36 cellular contexts compared by ENCODE assay signal in genomic region chr6:100599088-100599770, GRCh38.
"Had no signal": no experiment of that assay in that cellular context is flagged by ENCODE, and none has a peak within 500 bp of the region (broad histone marks: within the 10 kb centered on the region; RNA-seq: fewer than 3 reads in every experiment).

No MANE protein-coding gene starts in this region.

- FAIRE-seq: astrocyte, TTC549 had no signal

- H3K4me3 Mint-ChIP-seq: activated B cell treated with CpG ODN at 0.5 μM for 24 hours; activated CD4-positive, alpha-beta memory T cell treated with anti-CD3 and anti-CD28 coated beads for 36 hours; activated CD4-positive, alpha-beta T cell treated with anti-CD3 and anti-CD28 coated beads, Interleukin-2, amount 10 ng/mL, durations not matched to agents 24 days and 14 days; activated CD8-positive, alpha-beta T cell treated with anti-CD3 and anti-CD28 coated beads for 36 hours; activated naive CD4-positive, alpha-beta T cell treated with anti-CD3 and anti-CD28 coated beads for 36 hours; activated naive CD8-positive, alpha-beta T cell treated with anti-CD3 and anti-CD28 coated beads for 36 hours; activated T-cell treated with anti-CD3 and anti-CD28 coated beads, Interleukin-2, amount 50 U/mL, for 4 hours; activated T-cell treated with anti-CD3 and anti-CD28 coated beads, Interleukin-2, amount 50 U/mL, for 72 hours; activated T-helper 1 cell treated with anti-CD3 and anti-CD28 coated beads, Interleukin-12 subunit alpha, Interleukin-12 subunit beta, Interleukin-2, Interleukin-4 antibody, amounts not matched to agents 30 ng/mL and 10 ng/mL and 1 ng/mL, durations not matched to agents 14 hours and 24 hours and 36 hours; activated T-helper 17 cell treated with anti-CD3 and anti-CD28 coated beads, Interleukin-2, amount 50 U/mL, for 72 hours; T-helper 1 cell treated with Interleukin-12 subunit alpha and Interleukin-12 subunit beta and Interleukin-4 antibody, amounts not matched to agents 30 μg/mL and 1 μg/mL, for 36 hours; T-helper 2 cell treated with Interferon-gamma antibody and Interleukin-4, amounts not matched to agents 5 μg/mL and 100 μg/mL, for 36 hours had no signal

- H3K9me3 ChIP-seq: body of pancreas, breast epithelium had no signal

- H3K9me3 Mint-ChIP-seq: activated B cell treated with CpG ODN at 0.5 μM for 24 hours; activated CD4-positive, alpha-beta memory T cell treated with anti-CD3 and anti-CD28 coated beads for 36 hours; activated CD4-positive, alpha-beta T cell treated with anti-CD3 and anti-CD28 coated beads, Interleukin-2, amount 10 ng/mL, durations not matched to agents 24 days and 14 days; activated CD8-positive, alpha-beta T cell treated with anti-CD3 and anti-CD28 coated beads for 36 hours; activated naive CD4-positive, alpha-beta T cell treated with anti-CD3 and anti-CD28 coated beads for 36 hours; activated naive CD4-positive, alpha-beta T cell treated with anti-CD3 and anti-CD28 coated beads, Interleukin-2, amount 50 U/mL, for 72 hours; activated naive CD8-positive, alpha-beta T cell treated with anti-CD3 and anti-CD28 coated beads for 36 hours; activated T-cell treated with anti-CD3 and anti-CD28 coated beads, Interleukin-2, amount 50 U/mL, for 4 hours; activated T-cell treated with anti-CD3 and anti-CD28 coated beads, Interleukin-2, amount 50 U/mL, for 72 hours; activated T-helper 1 cell treated with anti-CD3 and anti-CD28 coated beads, Interleukin-12 subunit alpha, Interleukin-12 subunit beta, Interleukin-2, Interleukin-4 antibody, amounts not matched to agents 30 ng/mL and 10 ng/mL and 1 ng/mL, durations not matched to agents 14 hours and 24 hours and 36 hours; activated T-helper 17 cell treated with anti-CD3 and anti-CD28 coated beads, Interleukin-2, amount 50 U/mL, for 72 hours; T-helper 1 cell treated with Interleukin-12 subunit alpha and Interleukin-12 subunit beta and Interleukin-4 antibody, amounts not matched to agents 30 μg/mL and 1 μg/mL, for 36 hours; T-helper 2 cell treated with Interferon-gamma antibody and Interleukin-4, amounts not matched to agents 5 μg/mL and 100 μg/mL, for 36 hours had no signal

- H3K27ac Mint-ChIP-seq: activated B cell treated with CpG ODN at 0.5 μM for 24 hours; activated CD4-positive, alpha-beta memory T cell treated with anti-CD3 and anti-CD28 coated beads for 36 hours; activated CD4-positive, alpha-beta T cell treated with anti-CD3 and anti-CD28 coated beads, Interleukin-2, amount 10 ng/mL, durations not matched to agents 24 days and 14 days; activated CD8-positive, alpha-beta T cell treated with anti-CD3 and anti-CD28 coated beads for 36 hours; activated naive CD4-positive, alpha-beta T cell treated with anti-CD3 and anti-CD28 coated beads for 36 hours; activated naive CD4-positive, alpha-beta T cell treated with anti-CD3 and anti-CD28 coated beads, Interleukin-2, amount 50 U/mL, for 72 hours; activated naive CD8-positive, alpha-beta T cell treated with anti-CD3 and anti-CD28 coated beads for 36 hours; activated T-cell treated with anti-CD3 and anti-CD28 coated beads, Interleukin-2, amount 50 U/mL, for 72 hours; activated T-helper 1 cell treated with anti-CD3 and anti-CD28 coated beads, Interleukin-12 subunit alpha, Interleukin-12 subunit beta, Interleukin-2, Interleukin-4 antibody, amounts not matched to agents 30 ng/mL and 10 ng/mL and 1 ng/mL, durations not matched to agents 14 hours and 24 hours and 36 hours; activated T-helper 17 cell treated with anti-CD3 and anti-CD28 coated beads, Interleukin-2, amount 50 U/mL, for 72 hours; T-helper 1 cell treated with Interleukin-12 subunit alpha and Interleukin-12 subunit beta and Interleukin-4 antibody, amounts not matched to agents 30 μg/mL and 1 μg/mL, for 36 hours; T-helper 2 cell treated with Interferon-gamma antibody and Interleukin-4, amounts not matched to agents 5 μg/mL and 100 μg/mL, for 36 hours had no signal

- H3K4me1 ChIP-seq: adrenal gland, body of pancreas, breast epithelium had no signal

- H3K27me3 Mint-ChIP-seq: activated B cell treated with CpG ODN at 0.5 μM for 24 hours; activated CD4-positive, alpha-beta memory T cell treated with anti-CD3 and anti-CD28 coated beads for 36 hours; activated CD4-positive, alpha-beta T cell treated with anti-CD3 and anti-CD28 coated beads, Interleukin-2, amount 10 ng/mL, durations not matched to agents 24 days and 14 days; activated CD8-positive, alpha-beta T cell treated with anti-CD3 and anti-CD28 coated beads for 36 hours; activated naive CD8-positive, alpha-beta T cell treated with anti-CD3 and anti-CD28 coated beads for 36 hours; activated T-helper 17 cell treated with anti-CD3 and anti-CD28 coated beads, Interleukin-2, amount 50 U/mL, for 72 hours had no signal

- H3K4me1 Mint-ChIP-seq: activated B cell treated with CpG ODN at 0.5 μM for 24 hours; activated CD4-positive, alpha-beta T cell treated with anti-CD3 and anti-CD28 coated beads, Interleukin-2, amount 10 ng/mL, durations not matched to agents 24 days and 14 days; activated naive CD8-positive, alpha-beta T cell treated with anti-CD3 and anti-CD28 coated beads for 36 hours; activated T-helper 17 cell treated with anti-CD3 and anti-CD28 coated beads, Interleukin-2, amount 50 U/mL, for 72 hours had no signal

- H3K36me3 ChIP-seq: adrenal gland, breast epithelium had no signal

- H3K27me3 ChIP-seq: adrenal gland, body of pancreas, brain microvascular endothelial cell, breast epithelium had no signal

- H3K27ac ChIP-seq: adrenal gland, body of pancreas, brain microvascular endothelial cell, breast epithelium, VCaP had no signal

- H3K4me3 ChIP-seq: adrenal gland, body of pancreas, breast epithelium had no signal

- DNase-seq: activated B cell treated with CpG ODN at 0.5 μM for 24 hours; activated CD4-positive, alpha-beta memory T cell treated with anti-CD3 and anti-CD28 coated beads for 36 hours; activated CD4-positive, alpha-beta T cell treated with anti-CD3 and anti-CD28 coated beads for 4 hours; activated CD4-positive, alpha-beta T cell treated with anti-CD3 and anti-CD28 coated beads, Interleukin-2, amount 10 ng/mL, durations not matched to agents 24 days and 14 days; activated CD4-positive, alpha-beta T cell treated with anti-CD3 and anti-CD28 coated beads, Interleukin-2, amount 50 U/mL, for 1 hour; activated CD4-positive, alpha-beta T cell treated with anti-CD3 and anti-CD28 coated beads, Interleukin-2, amount 50 U/mL, for 4 hours; activated CD4-positive, CD25-positive, alpha-beta regulatory T cell treated with anti-CD3 and anti-CD28 coated beads, Interleukin-2, amount 50 U/mL, for 72 hours; activated CD8-positive, alpha-beta memory T cell treated with anti-CD3 and anti-CD28 coated beads, Interleukin-2, amount 50 U/mL, for 4 hours; activated CD8-positive, alpha-beta T cell treated with anti-CD3 and anti-CD28 coated beads for 36 hours; activated effector memory CD4-positive, alpha-beta T cell treated with anti-CD3 and anti-CD28 coated beads, Interleukin-2, amount 50 U/mL, for 16 hours; activated gamma-delta T cell treated with Interleukin-2 at 50 U/mL for 16 hours; activated naive CD4-positive, alpha-beta T cell; activated naive CD4-positive, alpha-beta T cell treated with anti-CD3 and anti-CD28 coated beads for 36 hours; activated naive CD4-positive, alpha-beta T cell treated with anti-CD3 and anti-CD28 coated beads, Interleukin-2, amount 50 U/mL, for 16 hours; activated naive CD8-positive, alpha-beta T cell treated with anti-CD3 and anti-CD28 coated beads for 36 hours; activated T-cell treated with anti-CD3 and anti-CD28 coated beads for 4 hours; activated T-cell treated with anti-CD3 and anti-CD28 coated beads, Interleukin-2, amount 50 U/mL, for 1 hour; activated T-cell treated with anti-CD3 and anti-CD28 coated beads, Interleukin-2, amount 50 U/mL, for 4 hours; activated T-cell treated with anti-CD3 and anti-CD28 coated beads, Interleukin-2, amount 50 U/mL, for 72 hours; adrenal gland; amniotic stem cell; aorta; body of pancreas; brain microvascular endothelial cell; central memory CD4-positive, alpha-beta T cell; T-helper 2 cell; T-helper 9 cell had no signal

- ATAC-seq: activated CD8-positive, alpha-beta T cell treated with anti-CD3 and anti-CD28 coated beads for 36 hours; activated naive CD4-positive, alpha-beta T cell treated with anti-CD3 and anti-CD28 coated beads, Interleukin-2, amount 50 U/mL, for 72 hours; activated T-cell treated with anti-CD3 and anti-CD28 coated beads, Interleukin-2, amount 50 U/mL, for 4 hours; activated T-cell treated with anti-CD3 and anti-CD28 coated beads, Interleukin-2, amount 50 U/mL, for 72 hours; activated T-helper 17 cell treated with anti-CD3 and anti-CD28 coated beads, Interleukin-2, amount 50 U/mL, for 72 hours; body of pancreas had no signal
